Comparison of ENCODE assay signal across 8 cellular contexts in genomic region chr14:102590667-102591099, GRCh38. TPM values are rescaled to one million over a fixed set of nuclear protein-coding genes. Genes with fewer than 3 reads are reported as not detected.
DNase-seq lines count a peak whose midpoint lies in the region; ATAC-seq, FAIRE-seq and TF ChIP-seq lines count a peak whose summit lies in the region.

No MANE protein-coding gene starts in this region.

- TF ChIP-seq POLR2A in H54 (IDR thresholded peaks at IDR 0.05; ENCODE audit: low read depth, low read length) (no peak), sigmoid colon (IDR thresholded peaks at IDR 0.05) (no peak)

- peaks cover 2% of the 10 kb centered on the region for H3K27me3 Mint-ChIP-seq in activated CD8-positive, alpha-beta T cell treated with anti-CD3 and anti-CD28 coated beads, Interleukin-2, amount 10 ng/mL, durations not matched to agents 7 days and 5 days (ENCODE audit: low read depth)

- POLR2A ChIA-PET in activated CD8-positive, alpha-beta T cell treated with anti-CD3 and anti-CD28 coated beads, Interleukin-2, amount 10 ng/mL, durations not matched to agents 7 days and 5 days (lab: Charles Lee): interaction anchor here (1.4 to 1.6 kb wide), 2 partner anchors 22 to 66 kb away, joined by 6 to 8 read pairs; no protein-coding TSS in a partner anchor

- CTCF ChIA-PET in activated CD8-positive, alpha-beta T cell treated with anti-CD3 and anti-CD28 coated beads, Interleukin-2, amount 10 ng/mL, durations not matched to agents 7 days and 5 days (lab: Charles Lee): interaction anchor here (1.3 to 1.5 kb wide), 3 partner anchors 66 to 152 kb away, joined by 5 to 8 read pairs (median 7); no protein-coding TSS in a partner anchor

- DNase-seq in AG08396 (ENCODE audit: low spot score) (peak; percentile 39), H54 (ENCODE audit: insufficient read length, low spot score) (peak; percentile 61), cardiac muscle cell (ENCODE audit: low read depth in 1 of 2, low spot score in 1 of 2) (peak; percentile 61 to 67), sigmoid colon (no peak), omental fat pad (ENCODE audit: low spot score) (no peak)
- DNase-seq in activated CD8-positive, alpha-beta T cell treated with anti-CD3 and anti-CD28 coated beads, Interleukin-2, amount 10 ng/mL, durations not matched to agents 7 days and 5 days: no peak

- H3K4me3 ChIP-seq in cardiac muscle cell (peak overlapping the region; percentile 100), sigmoid colon (no peak overlapping the region)

- H3K9me3 ChIP-seq in cardiac muscle cell (ENCODE audit: low read depth) (no peaks in the 10 kb centered on the region), sigmoid colon (no peaks in the 10 kb centered on the region)

- H3K4me1 ChIP-seq in cardiac muscle cell (ENCODE audit: low read depth): peaks cover 22% of the 10 kb centered on the region
- peaks cover 0 to 32% (median 29%) of the 10 kb centered on the region in 4 donors for H3K4me1 ChIP-seq in sigmoid colon

- H3K27ac ChIP-seq in cardiac muscle cell: peak overlapping the region; percentile 98
- peak overlapping the region; percentile 88 to 99 (median 98) for H3K27ac ChIP-seq in sigmoid colon

- H3K9me3 Mint-ChIP-seq in activated CD8-positive, alpha-beta T cell treated with anti-CD3 and anti-CD28 coated beads, Interleukin-2, amount 10 ng/mL, durations not matched to agents 7 days and 5 days (ENCODE audit: insufficient read depth): no peaks in the 10 kb centered on the region

- WGBS in sigmoid colon, 2 donors: 43 to 73% methylated on average over 13 of the region's 13 CpGs

- H3K36me3 ChIP-seq in cardiac muscle cell (no peaks in the 10 kb centered on the region), sigmoid colon (no peaks in the 10 kb centered on the region)

- FAIRE-seq in H54 (lab: Jason Lieb, UNC): peak; percentile 89

- peak overlapping the region; percentile 88 for H3K4me3 Mint-ChIP-seq in activated CD8-positive, alpha-beta T cell treated with anti-CD3 and anti-CD28 coated beads, Interleukin-2, amount 10 ng/mL, durations not matched to agents 7 days and 5 days

- H3K36me3 Mint-ChIP-seq in activated CD8-positive, alpha-beta T cell treated with anti-CD3 and anti-CD28 coated beads, Interleukin-2, amount 10 ng/mL, durations not matched to agents 7 days and 5 days (ENCODE audit: low read depth): peaks cover 12% of the 10 kb centered on the region

- ATAC-seq in activated CD8-positive, alpha-beta T cell treated with anti-CD3 and anti-CD28 coated beads, Interleukin-2, amount 10 ng/mL, durations not matched to agents 7 days and 5 days: no peak
- ATAC-seq in activated CD4-positive, CD25-positive, alpha-beta regulatory T cell treated with anti-CD3 and anti-CD28 coated beads, Interleukin-2, amount 50 U/mL, for 24 hours: no peak
- no peak for ATAC-seq in omental fat pad (ENCODE audit: low FRiP score)
- no peak for ATAC-seq in HG02623 (IDR thresholded peaks at IDR 0.05; ENCODE audit: unreplicated experiment)

- H3K4me1 Mint-ChIP-seq in activated CD8-positive, alpha-beta T cell treated with anti-CD3 and anti-CD28 coated beads, Interleukin-2, amount 10 ng/mL, durations not matched to agents 7 days and 5 days (ENCODE audit: low read depth): peaks cover 26% of the 10 kb centered on the region

- H3K27me3 ChIP-seq in cardiac muscle cell (no peaks in the 10 kb centered on the region), sigmoid colon (no peaks in the 10 kb centered on the region)

- intact Hi-C loops in sigmoid colon (cut with DNase I): loop anchor here (5.0 to 10.0 kb wide), 2 partner anchors 156 to 503 kb away; partner anchors contain the start of gene HSP90AA1

- H3K27ac Mint-ChIP-seq in activated CD8-positive, alpha-beta T cell treated with anti-CD3 and anti-CD28 coated beads, Interleukin-2, amount 10 ng/mL, durations not matched to agents 7 days and 5 days: peak overlapping the region; percentile 71

- TF ChIP-seq EP300 in sigmoid colon (IDR thresholded peaks at IDR 0.05): no peak

- TF ChIP-seq CTCF in cardiac muscle cell (IDR thresholded peaks at IDR 0.05; ENCODE audit: low read depth, low read length): peak; percentile 65
- peak in 2 of 4 experiments; percentile 40 to 42 for TF ChIP-seq CTCF in sigmoid colon (IDR thresholded peaks at IDR 0.05)
- no peak for TF ChIP-seq CTCF in omental fat pad (IDR thresholded peaks at IDR 0.05)

RNA-seq across cellular contexts. Expression of gene RCOR1, which starts 1.8 kb away (rescaled TPM):
- 10 to 100 TPM; 22.4 to 24.7 TPM for total RNA-seq in activated CD8-positive, alpha-beta T cell treated with anti-CD3 and anti-CD28 coated beads, Interleukin-2, amount 10 ng/mL, durations not matched to agents 7 days and 5 days
- 11.8 and 17.0 TPM in 2 replicates for total RNA-seq in cardiac muscle cell
- polyA plus RNA-seq in cardiac muscle cell: 5.3 and 8.9 TPM in 2 replicates
- 10 to 100 TPM in 3 of 4 donors, 1 to 10 TPM in 1; 8.9 to 11.9 (median 11.8) TPM for total RNA-seq in sigmoid colon
- 10 to 100 TPM in 2 of 3 donors, 1 to 10 TPM in 1; 7.2 to 12.5 (median 10.6) TPM for polyA plus RNA-seq in sigmoid colon
- total RNA-seq in omental fat pad: 10 to 100 TPM; 12.6 to 20.9 (median 15.7) TPM

Comparison
In these comparisons a context has a peak if more than half of its experiments do, and no peak if none do; other contexts are left out.
1. DNase-seq: peak in AG08396 (single experiment), H54 (single experiment) and cardiac muscle cell (2 of 2); none in activated CD8-positive, alpha-beta T cell treated with anti-CD3 and anti-CD28 coated beads, Interleukin-2, amount 10 ng/mL, durations not matched to agents 7 days and 5 days (single experiment), sigmoid colon (single experiment) and omental fat pad (single experiment).